ENCODE assay signal across 8 cellular contexts in the genomic region with DNA sequence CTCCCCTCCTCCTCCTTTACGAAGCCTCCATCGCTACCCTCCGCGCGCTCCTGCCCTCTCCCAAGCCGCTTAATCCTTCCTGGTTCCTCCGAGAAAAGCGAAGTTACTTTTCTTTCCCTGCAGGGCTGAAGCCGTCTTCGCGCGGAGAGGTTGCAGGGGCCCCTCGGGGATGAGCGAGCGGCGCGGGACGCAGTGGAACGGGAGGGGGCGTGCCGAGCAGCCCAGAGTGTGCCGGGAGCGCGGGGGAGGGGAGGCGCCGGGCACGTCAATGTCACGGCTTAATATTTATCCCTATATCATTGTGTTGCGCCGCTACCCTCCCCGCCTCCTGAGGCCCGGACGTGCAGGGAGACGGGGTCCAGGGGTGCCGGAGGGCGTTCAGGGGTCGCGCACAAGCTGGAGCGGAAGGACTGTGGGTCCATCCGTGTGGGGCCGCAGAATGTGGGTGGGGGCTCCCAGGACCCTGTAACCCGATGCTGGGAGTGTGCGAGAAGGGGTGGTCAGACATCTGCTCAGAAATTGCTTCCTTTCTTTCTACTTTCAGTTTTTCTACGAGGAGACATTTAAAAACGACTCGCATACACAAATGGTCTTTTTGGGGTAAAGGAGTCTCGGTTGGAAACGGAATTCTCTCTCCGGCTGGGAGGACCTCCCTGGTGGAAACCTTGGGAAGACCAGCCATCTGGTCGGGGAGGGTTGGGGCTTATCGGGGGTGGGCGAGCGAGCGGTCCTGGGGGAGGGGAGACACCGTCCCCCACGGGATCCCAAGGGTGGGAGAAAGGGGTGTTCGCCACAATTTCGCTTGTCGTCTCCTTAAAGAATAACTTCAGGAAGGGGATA. TPM values are rescaled to one million over a fixed set of nuclear protein-coding genes. Genes with fewer than 3 reads are reported as not detected.
DNase-seq lines count a peak whose midpoint lies in the region; ATAC-seq and TF ChIP-seq lines count a peak whose summit lies in the region.

No MANE protein-coding gene starts in this region.

- no peaks in the 10 kb centered on the region for H3K27me3 ChIP-seq in naive thymus-derived CD4-positive, alpha-beta T cell (ENCODE audit: control insufficient read depth in 2 of 2, insufficient read depth in 2 of 2, low read length in 2 of 2)

- intact Hi-C loops in OCI-LY7 (cut with micrococcal nuclease; ENCODE audit: unreplicated experiment): loop anchor here (1.0 to 10.0 kb wide), 8 partner anchors 21 to 889 kb away; partner anchors contain the start of genes AKAP9, ANKIB1, KRIT1 and VPS50
- intact Hi-C loops in naive thymus-derived CD4-positive, alpha-beta T cell (cut with micrococcal nuclease): loop anchor here (1.0 to 10.0 kb wide), 21 partner anchors 21 to 1823 kb away; partner anchors contain the start of genes CYP51A1 (in 2 of the 2), FAM133B (in 2 of the 2), PEX1 (in 2 of the 2) and RBM48 (in 2 of the 2)

- DNase-seq in CD1c-positive myeloid dendritic cell (ENCODE audit: extremely low spot score): peak; percentile 78
- peak; percentile 83 for DNase-seq in OCI-LY7 (ENCODE audit: low spot score)
- DNase-seq in activated T-helper 1 cell treated with Interleukin-2 at 50 U/mL for 16 hours (ENCODE audit: low read depth): peak; percentile 56
- peak; percentile 81 for DNase-seq in fibroblast of gingiva (ENCODE audit: low read depth)
- DNase-seq in naive thymus-derived CD4-positive, alpha-beta T cell: peak; percentile 47 to 85 (median 60)
- DNase-seq in stimulated activated naive CD8-positive, alpha-beta T cell treated with anti-CD3 and anti-CD28 coated beads, Interleukin-15, amount 100 ng/mL, for 72 hours: peak; percentile 82 to 89

- H2AFZ ChIP-seq in OCI-LY7 (ENCODE audit: low read length): peak overlapping the region; percentile 57

- no TSS peak for BruUV-seq in OCI-LY7 (replicated peaks; lab: Mats Ljungman, UMichigan)

- H3K79me2 ChIP-seq in OCI-LY7 (ENCODE audit: insufficient read depth, low read depth, low read length): peaks cover 39% of the 10 kb centered on the region

- H3K4me1 ChIP-seq in OCI-LY7 (ENCODE audit: insufficient read depth, low read length, poor library complexity, severe bottlenecking): peaks cover 30% of the 10 kb centered on the region
- H3K4me1 ChIP-seq in naive thymus-derived CD4-positive, alpha-beta T cell (ENCODE audit: control insufficient read depth in 2 of 2, insufficient read depth in 2 of 2, low read length in 2 of 2): peaks cover 27 to 29% of the 10 kb centered on the region in 2 donors

- in situ Hi-C loops in GM18951 (cut with MboI; ENCODE audit: low sequenced_read_pairs, unreplicated experiment): loop anchor here (10.0 kb wide), 1 partner anchor 139 kb away; no protein-coding TSS in a partner anchor

- no peak for TF ChIP-seq CTCF in OCI-LY7 (conservative IDR thresholded peaks at IDR 0.05; ENCODE audit: low read length)

- no peaks in the 10 kb centered on the region for H3K9me3 ChIP-seq in OCI-LY7 (ENCODE audit: low read length)
- H3K9me3 ChIP-seq in naive thymus-derived CD4-positive, alpha-beta T cell (ENCODE audit: control insufficient read depth in 2 of 3, low read length in 3 of 3): no peaks in the 10 kb centered on the region

- H3K27ac Mint-ChIP-seq in naive thymus-derived CD4-positive, alpha-beta T cell: peak overlapping the region; percentile 78 to 99 (median 90)
- peak overlapping the region; percentile 98 to 99 for H3K27ac Mint-ChIP-seq in stimulated activated naive CD8-positive, alpha-beta T cell treated with anti-CD3 and anti-CD28 coated beads, Interleukin-15, amount 100 ng/mL, for 72 hours

- POLR2A ChIA-PET in OCI-LY7 (lab: Charles Lee): interaction anchor here (0.7 to 5.0 kb wide), 3 partner anchors 16 to 958 kb away, joined by 3 to 45 read pairs (median 5); no protein-coding TSS in a partner anchor
- POLR2A ChIA-PET in naive thymus-derived CD4-positive, alpha-beta T cell (lab: Charles Lee): interaction anchor here (1.0 to 2.8 kb wide), 4 partner anchors 20 to 284 kb away, joined by 3 to 12 read pairs (median 4); partner anchors contain the start of genes FAM133B and SAMD9

- peaks cover 12 to 58% (median 50%) of the 10 kb centered on the region in 7 donors for H3K4me1 Mint-ChIP-seq in naive thymus-derived CD4-positive, alpha-beta T cell
- peaks cover 41% of the 10 kb centered on the region for H3K4me1 Mint-ChIP-seq in stimulated activated naive CD8-positive, alpha-beta T cell treated with anti-CD3 and anti-CD28 coated beads, Interleukin-15, amount 100 ng/mL, for 72 hours

- H4K20me1 ChIP-seq in OCI-LY7 (ENCODE audit: insufficient read depth, low read length): no peaks in the 10 kb centered on the region

- CTCF ChIA-PET in OCI-LY7 (lab: Charles Lee; ENCODE audit: unreplicated experiment): interaction anchor here (0.6 to 1.3 kb wide), 5 partner anchors 16 to 918 kb away, joined by 3 read pairs; no protein-coding TSS in a partner anchor
- CTCF ChIA-PET in naive thymus-derived CD4-positive, alpha-beta T cell (lab: Charles Lee): interaction anchor here (0.7 to 2.5 kb wide), 13 partner anchors 13 to 283 kb away, joined by 3 to 18 read pairs (median 6); partner anchors contain the start of gene FAM133B

- peaks cover 0 to 5% (median 0%) of the 10 kb centered on the region in 11 donors for H3K9me3 Mint-ChIP-seq in naive thymus-derived CD4-positive, alpha-beta T cell
- H3K9me3 Mint-ChIP-seq in stimulated activated naive CD8-positive, alpha-beta T cell treated with anti-CD3 and anti-CD28 coated beads, Interleukin-15, amount 100 ng/mL, for 72 hours: no peaks in the 10 kb centered on the region

- peak overlapping the region; percentile 77 for H3K4me3 ChIP-seq in OCI-LY7 (ENCODE audit: low read depth, low read length, poor library complexity, severe bottlenecking)
- H3K4me3 ChIP-seq in naive thymus-derived CD4-positive, alpha-beta T cell (ENCODE audit: low read length): peak overlapping the region; percentile 77

- peak overlapping the region; percentile 86 for H3K27ac ChIP-seq in OCI-LY7 (ENCODE audit: low read depth, low read length, poor library complexity, severe bottlenecking)
- H3K27ac ChIP-seq in naive thymus-derived CD4-positive, alpha-beta T cell (ENCODE audit: low read depth, low read length): peak overlapping the region; percentile 73

- no peaks in the 10 kb centered on the region for H3K9me2 ChIP-seq in OCI-LY7 (ENCODE audit: insufficient read depth, low read length)

- H3K36me3 ChIP-seq in OCI-LY7 (ENCODE audit: insufficient read depth, low read length): peaks cover 19% of the 10 kb centered on the region; the same call in 1 of the 2 replicates
- H3K36me3 ChIP-seq in naive thymus-derived CD4-positive, alpha-beta T cell (ENCODE audit: control insufficient read depth in 2 of 3, insufficient read depth in 3 of 3, low read length in 3 of 3): peaks cover 0 to 21% (median 0%) of the 10 kb centered on the region in 3 experiments

- peak; percentile 65 for TF ChIP-seq POLR2A in GM18951 (IDR thresholded peaks at IDR 0.05; ENCODE audit: extremely low read depth, insufficient read depth, insufficient read length)

- peak overlapping the region; percentile 95 for H3K4me2 ChIP-seq in OCI-LY7 (ENCODE audit: low read length)

- peak overlapping the region; percentile 91 to 99 (median 96) for H3K4me3 Mint-ChIP-seq in naive thymus-derived CD4-positive, alpha-beta T cell
- peak overlapping the region; percentile 93 to 95 for H3K4me3 Mint-ChIP-seq in stimulated activated naive CD8-positive, alpha-beta T cell treated with anti-CD3 and anti-CD28 coated beads, Interleukin-15, amount 100 ng/mL, for 72 hours

- ATAC-seq in HG03175 (IDR thresholded peaks at IDR 0.05; ENCODE audit: unreplicated experiment): peak; percentile 50
- ATAC-seq in naive thymus-derived CD4-positive, alpha-beta T cell: peak; percentile 65
- ATAC-seq in stimulated activated naive CD8-positive, alpha-beta T cell treated with anti-CD3 and anti-CD28 coated beads, Interleukin-15, amount 100 ng/mL, for 72 hours: peak; percentile 75

- peaks cover 0 to 35% (median 0%) of the 10 kb centered on the region in 5 donors for H3K36me3 Mint-ChIP-seq in naive thymus-derived CD4-positive, alpha-beta T cell

- peaks cover 0 to 17% (median 0%) of the 10 kb centered on the region in 5 donors for H3K27me3 Mint-ChIP-seq in naive thymus-derived CD4-positive, alpha-beta T cell
- peaks cover 9% of the 10 kb centered on the region for H3K27me3 Mint-ChIP-seq in stimulated activated naive CD8-positive, alpha-beta T cell treated with anti-CD3 and anti-CD28 coated beads, Interleukin-15, amount 100 ng/mL, for 72 hours

RNA-seq across cellular contexts. Expression of gene CDK6, which starts 2.4 kb away (rescaled TPM):
- total RNA-seq in OCI-LY7 (2014; rRNA removed; shearing (Covaris generic)): 43.6 and 44.1 TPM in 2 replicates
- total RNA-seq in OCI-LY7 (2022): 35.5 and 45.4 TPM in 2 replicates
- 100 to 1,000 TPM in 1 of 5 experiments, 10 to 100 TPM in 4; 15.8 to 156 (median 61.9) TPM for total RNA-seq in naive thymus-derived CD4-positive, alpha-beta T cell
- polyA plus RNA-seq in naive thymus-derived CD4-positive, alpha-beta T cell: 10 to 100 TPM; 30.0 to 36.8 TPM

Comparison
In these comparisons a context has a peak if more than half of its experiments do, and no peak if none do; other contexts are left out.
1. Peak in every context shown above with its lines: DNase-seq, ATAC-seq, H3K4me3 ChIP-seq and H3K27ac ChIP-seq.